In the genomic region with DNA sequence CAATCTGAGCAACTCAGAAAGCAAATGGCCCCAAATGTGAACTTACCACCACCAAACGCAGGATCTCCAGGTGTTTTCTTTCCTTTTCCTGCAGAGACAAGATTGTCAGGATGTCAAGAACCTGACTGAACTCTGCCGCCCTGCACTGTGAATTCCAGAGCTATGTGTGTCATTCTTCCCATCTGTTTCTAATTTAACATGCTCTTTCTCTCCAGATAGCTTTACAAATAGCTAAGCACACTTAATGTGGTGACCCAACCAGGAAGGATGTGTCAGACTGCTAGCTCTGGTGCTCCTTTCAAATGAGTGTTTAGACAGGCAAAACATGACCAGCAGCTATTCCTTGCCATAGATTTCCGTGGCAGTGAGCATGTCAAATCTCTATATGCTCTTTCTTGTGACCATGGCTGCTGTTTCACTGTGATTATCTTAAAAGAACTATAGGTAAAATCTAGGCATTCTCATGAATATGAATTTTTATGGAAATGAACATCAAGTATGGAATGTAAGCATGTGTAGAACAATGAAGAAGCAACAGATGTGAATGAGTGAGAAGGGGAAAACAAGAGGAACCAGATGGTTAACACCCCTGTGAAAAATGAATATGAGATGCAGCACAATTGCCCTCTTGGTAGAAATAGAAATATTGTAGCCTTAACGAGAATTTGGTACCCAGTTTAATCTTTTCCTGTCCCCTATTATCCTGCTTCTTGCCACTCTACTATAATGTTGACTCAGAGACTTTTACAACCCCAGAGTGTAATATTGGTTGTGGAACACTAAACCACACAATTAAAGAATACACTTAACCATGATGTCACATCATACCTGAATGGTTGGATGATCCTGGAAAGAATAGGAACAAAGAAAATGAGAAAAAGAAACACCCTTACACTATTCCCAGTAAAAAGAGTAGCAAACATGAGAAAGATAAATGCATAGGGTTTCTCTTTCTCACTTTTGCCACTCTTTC, we compare ENCODE assay signal across 12 cellular contexts.
DNase-seq lines count a peak whose midpoint lies in the region; ATAC-seq, FAIRE-seq and TF ChIP-seq lines count a peak whose summit lies in the region.
"Had no signal": no experiment of that assay in that cellular context is flagged by ENCODE, and none has a peak within 500 bp of the region (broad histone marks: within the 10 kb centered on the region; RNA-seq: fewer than 3 reads in every experiment).

No MANE protein-coding gene starts in this region.

- H3K9ac ChIP-seq in H1 (replicated peaks in 1 of 4; ENCODE audit: extremely low read depth in 1 of 4, low read depth in 3 of 4, low read length in 3 of 4) (no peak overlapping the region), mesenchymal stem cell (ENCODE audit: low read length) (peak overlapping the region; percentile 49)

- H4K91ac ChIP-seq in H1 (replicated peaks; ENCODE audit: insufficient read length, low read length) (no peak overlapping the region), mesenchymal stem cell (ENCODE audit: low read length) (no peak overlapping the region)

- H2BK5ac ChIP-seq in H1 (ENCODE audit: low read depth, low read length) (no peak overlapping the region), mesenchymal stem cell (ENCODE audit: low read depth, low read length, poor library complexity, severe bottlenecking) (no peak overlapping the region)

- DNase-seq in Caki2 (ENCODE audit: low read depth) (peak; percentile 54), NCI-H226 (peak; percentile 63), H1 (ENCODE audit: low read depth in 1 of 2, low spot score in 2 of 2) (peak in 1 of 2 experiments; percentile 27), mesenchymal stem cell (peak; percentile 75), putamen (ENCODE audit: low spot score) (no peak), uterus (no peak)
- DNase-seq: activated CD8-positive, alpha-beta memory T cell treated with anti-CD3 and anti-CD28 coated beads for 24 hours; heart right ventricle; NCI-H2081; tibial artery had no signal

- H3K79me1 ChIP-seq in H1 (ENCODE audit: low read depth, low read length) = no peaks in the 10 kb centered on the region
- H3K79me1 ChIP-seq in mesenchymal stem cell (replicated peaks; ENCODE audit: low read length, poor library complexity, severe bottlenecking) = no peaks in the 10 kb centered on the region

- H3K56ac ChIP-seq in H1 (replicated peaks; ENCODE audit: insufficient read length, low read depth, low read length) = no peak overlapping the region

- H3K23ac ChIP-seq in H1 (ENCODE audit: insufficient read length) (no peak overlapping the region), mesenchymal stem cell (ENCODE audit: low read length in 2 of 2) (no peak overlapping the region)

- H3K4ac ChIP-seq in H1 (replicated peaks; ENCODE audit: insufficient read length, low read depth, low read length) (no peak overlapping the region), mesenchymal stem cell (ENCODE audit: low read depth in 1 of 2, low read length in 2 of 2) (no peak overlapping the region)

- no peak overlapping the region for H2BK12ac ChIP-seq in H1 (ENCODE audit: low read depth, low read length)
- H2BK12ac ChIP-seq in mesenchymal stem cell (ENCODE audit: low read length in 2 of 2) = no peak overlapping the region

- H2BK15ac ChIP-seq in H1 (ENCODE audit: low read length) = no peak overlapping the region
- no peak overlapping the region for H2BK15ac ChIP-seq in mesenchymal stem cell (ENCODE audit: low read depth, poor library complexity, severe bottlenecking)

- H3K36me3 ChIP-seq in H1 (ENCODE audit: control insufficient read depth in 2 of 4, insufficient read depth in 4 of 4, low read length in 3 of 4) = no peaks in the 10 kb centered on the region
- H3K36me3 ChIP-seq in mesenchymal stem cell (ENCODE audit: control insufficient read depth in 1 of 2, insufficient read depth in 2 of 2, low read depth in 1 of 2, low read length in 2 of 2) = no peaks in the 10 kb centered on the region
- H3K36me3 ChIP-seq in uterus = no peaks in the 10 kb centered on the region
- H3K36me3 ChIP-seq: heart right ventricle, tibial artery had no signal

- CTCF ChIA-PET in H1 (lab: Charles Lee; ENCODE audit: partially characterized antibody) = no interaction called here

- TF ChIP-seq CTCF in H1 (IDR thresholded peaks at IDR 0.05; ENCODE audit: control extremely low read depth in 1 of 3, insufficient read depth in 1 of 3, low read depth in 1 of 3, low read length in 3 of 3) = no peak
- TF ChIP-seq CTCF in uterus (IDR thresholded peaks at IDR 0.05) = no peak

- H3K4me1 ChIP-seq in H1 (replicated peaks in 1 of 4; ENCODE audit: control insufficient read depth in 3 of 4, insufficient read depth in 4 of 4, low read length in 3 of 4) (0 out of 7 replicates have a peak, but pooled peaks cover 0 to 3% (median 0%) of the 10 kb centered on the region in 4 experiments), mesenchymal stem cell (ENCODE audit: control insufficient read depth, insufficient read depth, low read depth, low read length) (no peaks in the 10 kb centered on the region), uterus (no peaks in the 10 kb centered on the region)
- H3K4me1 ChIP-seq: heart right ventricle, tibial artery had no signal

- H4K20me1 ChIP-seq in H1 (replicated peaks in 1 of 2; ENCODE audit: control insufficient read depth in 1 of 2, insufficient read depth in 2 of 2, low read length in 2 of 2) = no peaks in the 10 kb centered on the region

- no peak overlapping the region for H2BK20ac ChIP-seq in H1 (ENCODE audit: low read length)

- no peak overlapping the region for H4K8ac ChIP-seq in H1 (ENCODE audit: extremely low read depth, insufficient read depth, low read length)
- no peak overlapping the region for H4K8ac ChIP-seq in mesenchymal stem cell (ENCODE audit: low read length)

- TF ChIP-seq POLR2A in H1 (IDR thresholded peaks at IDR 0.05; ENCODE audit: control extremely low read depth in 1 of 2, low read depth in 2 of 2, low read length in 2 of 2) = no peak
- no peak for TF ChIP-seq POLR2A in uterus (IDR thresholded peaks at IDR 0.05)

- no peaks in the 10 kb centered on the region for H3K23me2 ChIP-seq in H1 (ENCODE audit: low read depth, low read length)

- H3K9me3 ChIP-seq in H1 (ENCODE audit: insufficient read depth in 2 of 2, low read depth in 1 of 2, low read length in 1 of 2) = no peaks in the 10 kb centered on the region
- no peaks in the 10 kb centered on the region for H3K9me3 ChIP-seq in mesenchymal stem cell (ENCODE audit: control insufficient read depth, low read length)
- H3K9me3 ChIP-seq in uterus = no peaks in the 10 kb centered on the region
- H3K9me3 ChIP-seq: tibial artery had no signal

- POLR2A ChIA-PET in H1 (lab: Charles Lee; ENCODE audit: partially characterized antibody) = no interaction called here

- TF ChIP-seq EP300 in H1 (IDR thresholded peaks at IDR 0.05; ENCODE audit: borderline replicate concordance in 1 of 2, low read depth in 2 of 2, low read length in 2 of 2) = no peak

- H2BK120ac ChIP-seq in H1 (replicated peaks; ENCODE audit: low read depth, low read length) (no peak overlapping the region), mesenchymal stem cell (ENCODE audit: low read depth, low read length) (no peak overlapping the region)

- H3K18ac ChIP-seq in H1 (ENCODE audit: extremely low read depth, low read length) (no peak overlapping the region), mesenchymal stem cell (ENCODE audit: low read depth in 1 of 2, low read length in 2 of 2) (no peak overlapping the region)

- H4K5ac ChIP-seq in H1 (ENCODE audit: insufficient read length, low read depth, low read length) = no peak overlapping the region

- intact Hi-C loops in uterus (cut with DNase I; ENCODE audit: low total_unique reads) = no loop called here

- in situ Hi-C loops in Caki2 (cut with HindIII; ENCODE audit: low pct_unique_long_range_greater_than_20kb, low sequenced_read_pairs) = no loop called here

- TF ChIP-seq RAD21 in H1 (IDR thresholded peaks at IDR 0.05 in 1 of 2, conservative IDR thresholded peaks at IDR 0.05 in 1 of 2; ENCODE audit: low read depth in 2 of 2, low read length in 2 of 2) = no peak

- H3K14ac ChIP-seq in H1 (ENCODE audit: insufficient read length) (no peak overlapping the region), mesenchymal stem cell (ENCODE audit: low read length in 2 of 2) (no peak overlapping the region)

- no peaks in the 10 kb centered on the region for H3K79me2 ChIP-seq in H1 (ENCODE audit: control insufficient read depth in 1 of 2, insufficient read depth in 2 of 2, low read length in 2 of 2)

- ATAC-seq in GM21390 (IDR thresholded peaks at IDR 0.05; ENCODE audit: unreplicated experiment) (no peak), HG02885 (IDR thresholded peaks at IDR 0.05; ENCODE audit: poor library complexity, unreplicated experiment) (no peak)
- ATAC-seq: heart right ventricle had no signal

- WGBS in H1 (ENCODE audit: extremely low coverage in 1 of 2, insufficient coverage in 1 of 2, insufficient read length in 1 of 2, insufficient replicate concordance in 2 of 2, low coverage in 1 of 2, low lambda C conversion rate in 2 of 2, missing lambda C conversion rate in 1 of 2), 2 experiments = 80% methylated on average over 4 of the region's 4 CpGs; no CpG with 5 or more reads in 1 of the 2 experiments
- WGBS in mesenchymal stem cell = 0% methylated on average over 3 of the region's 4 CpGs

- H2AFZ ChIP-seq in H1 (ENCODE audit: low read length) (peak overlapping the region; percentile 79), mesenchymal stem cell (ENCODE audit: low read depth, low read length) (no peak overlapping the region)

- FAIRE-seq in H1 (lab: Jason Lieb, UNC) = no peak

- H3K4me2 ChIP-seq in H1 (ENCODE audit: insufficient read depth in 1 of 2, low read depth in 2 of 2, low read length in 2 of 2) (no peak overlapping the region), mesenchymal stem cell (ENCODE audit: low read length, poor library complexity, severe bottlenecking) (no peak overlapping the region)

- H3K27ac ChIP-seq in H1 (ENCODE audit: low read depth, low read length) (no peak overlapping the region), mesenchymal stem cell (ENCODE audit: low read length, poor library complexity, severe bottlenecking) (peak overlapping the region; percentile 73), uterus (no peak overlapping the region)
- H3K27ac ChIP-seq: heart right ventricle, tibial artery had no signal

- H3K27me3 ChIP-seq in H1 (replicated peaks in 1 of 4; ENCODE audit: control insufficient read depth in 3 of 4, extremely low read depth in 1 of 4, insufficient read depth in 3 of 4, low read length in 3 of 4) (no peaks in the 10 kb centered on the region), mesenchymal stem cell (ENCODE audit: control insufficient read depth in 1 of 2, insufficient read depth in 1 of 2, low read length in 2 of 2) (no peaks in the 10 kb centered on the region), uterus (no peaks in the 10 kb centered on the region)
- H3K27me3 ChIP-seq: heart right ventricle, tibial artery had no signal

- H3K4me3 ChIP-seq in H1 (ENCODE audit: extremely low read depth in 1 of 4, insufficient read depth in 2 of 4, low read depth in 3 of 4, low read length in 4 of 4) (no peak overlapping the region), mesenchymal stem cell (ENCODE audit: insufficient read depth in 1 of 2, low read depth in 1 of 2, low read length in 2 of 2) (peak overlapping the region in 1 of 2 experiments; percentile 45), uterus (no peak overlapping the region)
- H3K4me3 ChIP-seq: heart right ventricle, tibial artery had no signal

- H2AK5ac ChIP-seq in H1 (ENCODE audit: low read depth, low read length) (no peak overlapping the region), mesenchymal stem cell (ENCODE audit: low read length, severe bottlenecking) (no peak overlapping the region)

Comparison
In these comparisons a context has a peak if more than half of its experiments do, and no peak if none do; other contexts are left out.
1. DNase-seq: peak in Caki2 (single experiment), NCI-H226 (single experiment) and mesenchymal stem cell (single experiment); none in putamen (single experiment) and uterus (0 of 2).